Comparison of ENCODE assay signal across 1 cellular context in genomic region chr19:23099966-23100365, GRCh38.
TF ChIP-seq lines count a peak whose summit lies in the region.

No MANE protein-coding gene starts in this region.

TF ChIP-seq in HepG2, 621 proteins besides CTCF, POLR2A, EP300 and RAD21:
- TF ChIP-seq CEBPB (IDR thresholded peaks at IDR 0.05; ENCODE audit: borderline replicate concordance, low read depth, low read length), result peak; percentile 17; the same call in 1 of the 2 replicates
- TF ChIP-seq MZF1 (CRISPR knock-in tag; IDR thresholded peaks at IDR 0.05; ENCODE audit: borderline replicate concordance), result no peak
TF ChIP-seq in HepG2: peak in this region for 1.
